ENCODE assay signal across 8 cellular contexts in the genomic region with DNA sequence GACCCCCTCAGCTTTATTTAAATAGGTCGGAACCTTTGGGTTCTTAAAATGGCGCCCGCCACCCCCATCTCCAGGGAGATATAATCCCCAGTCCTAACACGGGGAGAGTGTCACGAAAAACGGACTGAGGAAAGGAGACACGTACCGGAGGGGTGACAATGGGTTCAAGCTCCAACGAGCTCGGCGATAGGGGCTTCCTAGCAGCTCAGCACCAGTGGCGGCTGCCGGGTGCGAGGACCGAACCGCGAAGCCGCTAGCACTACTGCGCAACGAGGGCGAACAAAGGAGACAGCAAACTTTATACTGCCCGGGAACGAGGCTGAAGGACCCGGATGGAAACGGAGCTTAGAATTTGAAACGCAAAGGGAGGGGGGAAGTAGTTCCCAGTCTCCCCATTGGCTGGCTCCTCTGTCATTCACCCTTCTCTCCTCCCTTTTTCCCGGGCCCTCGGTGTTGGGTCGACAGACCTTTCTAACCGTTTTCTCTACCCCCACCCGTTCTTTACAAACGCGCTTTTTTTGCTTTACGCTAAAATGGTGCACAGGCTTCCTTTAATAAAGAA. TPM values are rescaled to one million over a fixed set of nuclear protein-coding genes. Genes with fewer than 3 reads are reported as not detected.
DNase-seq lines count a peak whose midpoint lies in the region; ATAC-seq lines count a peak whose summit lies in the region.

A gene (minus strand): TSS at position 274 of the 562 bp plus-strand sequence. CDS start 1,298 bp downstream, outside the sequence.

- H3K27ac Mint-ChIP-seq in activated CD8-positive, alpha-beta memory T cell treated with anti-CD3 and anti-CD28 coated beads, Interleukin-2, amount 10 ng/mL, durations not matched to agents 7 days and 5 days = peak within 1 kb of the TSS; percentile 99

- peak within 1 kb of the TSS; percentile 89 for H3K27ac ChIP-seq in mesodermal cell (ENCODE audit: low read depth, low read length, severe bottlenecking)

- no peaks in the 10 kb centered on the region for H3K27me3 ChIP-seq in NT2/D1 (ENCODE audit: insufficient read depth, insufficient read length)

- no peaks in the 10 kb centered on the region for H3K27me3 Mint-ChIP-seq in activated CD8-positive, alpha-beta memory T cell treated with anti-CD3 and anti-CD28 coated beads, Interleukin-2, amount 10 ng/mL, durations not matched to agents 7 days and 5 days

- H3K9me3 ChIP-seq in NT2/D1 (ENCODE audit: insufficient read depth, low read length) (no peaks in the 10 kb centered on the region), mesodermal cell (ENCODE audit: control insufficient read depth, low read length) (no peaks in the 10 kb centered on the region)

- peaks cover 30% of the 10 kb centered on the region for H3K36me3 Mint-ChIP-seq in activated CD8-positive, alpha-beta memory T cell treated with anti-CD3 and anti-CD28 coated beads, Interleukin-2, amount 10 ng/mL, durations not matched to agents 7 days and 5 days

- no peaks in the 10 kb centered on the region for H3K9me3 Mint-ChIP-seq in activated CD8-positive, alpha-beta memory T cell treated with anti-CD3 and anti-CD28 coated beads, Interleukin-2, amount 10 ng/mL, durations not matched to agents 7 days and 5 days (ENCODE audit: low read depth)

- WGBS in mesodermal cell (ENCODE audit: insufficient coverage in 2 of 2), 2 experiments = 0% methylated on average over 6 of the region's 34 CpGs; no CpG with 5 or more reads in 1 of the 2 experiments

- DNase-seq in COR-L47 (lab: John Stamatoyannopoulos, UW) (peak; percentile 86), HUDEP-2 (lab: John Stamatoyannopoulos, UW; ENCODE audit: unreplicated experiment in 76 of 76) (peak; percentile 1 to 91 (median 78)), NT2/D1 (ENCODE audit: low read depth, low spot score) (peak; percentile 74)
- peak; percentile 93 for DNase-seq in activated CD8-positive, alpha-beta memory T cell treated with anti-CD3 and anti-CD28 coated beads, Interleukin-2, amount 10 ng/mL, durations not matched to agents 7 days and 5 days
- DNase-seq in stimulated activated CD8-positive, alpha-beta memory T cell treated with anti-CD3 and anti-CD28 coated beads, Interleukin-15, amount 100 ng/mL, for 4 hours (ENCODE audit: low read depth in 2 of 2) = peak; percentile 71 to 83

- peaks cover 22% of the 10 kb centered on the region for H3K4me1 Mint-ChIP-seq in activated CD8-positive, alpha-beta memory T cell treated with anti-CD3 and anti-CD28 coated beads, Interleukin-2, amount 10 ng/mL, durations not matched to agents 7 days and 5 days

- CTCF ChIA-PET in activated CD8-positive, alpha-beta memory T cell treated with anti-CD3 and anti-CD28 coated beads, Interleukin-2, amount 10 ng/mL, durations not matched to agents 7 days and 5 days (lab: Charles Lee) = no interaction called here

- no peaks in the 10 kb centered on the region for H3K4me1 ChIP-seq in NT2/D1 (ENCODE audit: insufficient read depth, insufficient read length)
- H3K4me1 ChIP-seq in mesodermal cell (ENCODE audit: control insufficient read depth, insufficient read depth, low read length, poor library complexity, severe bottlenecking) = no peaks in the 10 kb centered on the region

- H3K36me3 ChIP-seq in NT2/D1 (ENCODE audit: insufficient read depth, insufficient read length, low read length) (peaks cover 32% of the 10 kb centered on the region), mesodermal cell (ENCODE audit: control insufficient read depth, insufficient read depth, low read length) (peaks cover 33% of the 10 kb centered on the region)

- H3K9ac ChIP-seq in NT2/D1 (ENCODE audit: insufficient read length, low read depth) = peak within 1 kb of the TSS; percentile 93

- peak; percentile 95 for ATAC-seq in GM21381 (IDR thresholded peaks at IDR 0.05; ENCODE audit: unreplicated experiment)
- ATAC-seq in activated CD8-positive, alpha-beta memory T cell treated with anti-CD3 and anti-CD28 coated beads, Interleukin-2, amount 10 ng/mL, durations not matched to agents 7 days and 5 days = peak; percentile 93

- peak within 1 kb of the TSS; percentile 99 for H3K4me3 Mint-ChIP-seq in activated CD8-positive, alpha-beta memory T cell treated with anti-CD3 and anti-CD28 coated beads, Interleukin-2, amount 10 ng/mL, durations not matched to agents 7 days and 5 days

- in situ Hi-C loops in endometrial microvascular endothelial cells (cut with HindIII; ENCODE audit: inconsistent ontology term, low pct_unique_long_range_greater_than_20kb, low sequenced_read_pairs) = no loop called here

- H3K4me3 ChIP-seq in NT2/D1 (ENCODE audit: insufficient read length, low read depth) = peak within 1 kb of the TSS; percentile 68
- H3K4me3 ChIP-seq in mesodermal cell (ENCODE audit: extremely low read depth, insufficient read depth, low read length, poor library complexity, severe bottlenecking) = peak within 1 kb of the TSS; percentile 69

RNA-seq across cellular contexts. Expression of the gene that starts here (rescaled TPM):
- total RNA-seq in activated CD8-positive, alpha-beta memory T cell treated with anti-CD3 and anti-CD28 coated beads, Interleukin-2, amount 10 ng/mL, durations not matched to agents 7 days and 5 days = 100 to 1,000 TPM; 247 to 301 TPM
- total RNA-seq in endometrial microvascular endothelial cells (ENCODE audit: inconsistent ontology term) = 266 TPM
- polyA plus RNA-seq in mesodermal cell (2013, experiment 1 of 2) = 323 TPM
- polyA plus RNA-seq in mesodermal cell (2013, experiment 2 of 2) = 346 TPM

Comparison
In these comparisons a context has a peak if more than half of its experiments do, and no peak if none do; other contexts are left out.
1. Peak in every context shown above with its lines: DNase-seq, ATAC-seq, H3K4me3 ChIP-seq and H3K27ac ChIP-seq.